Comparison of ENCODE assay signal across 8 cellular contexts in the genomic region with DNA sequence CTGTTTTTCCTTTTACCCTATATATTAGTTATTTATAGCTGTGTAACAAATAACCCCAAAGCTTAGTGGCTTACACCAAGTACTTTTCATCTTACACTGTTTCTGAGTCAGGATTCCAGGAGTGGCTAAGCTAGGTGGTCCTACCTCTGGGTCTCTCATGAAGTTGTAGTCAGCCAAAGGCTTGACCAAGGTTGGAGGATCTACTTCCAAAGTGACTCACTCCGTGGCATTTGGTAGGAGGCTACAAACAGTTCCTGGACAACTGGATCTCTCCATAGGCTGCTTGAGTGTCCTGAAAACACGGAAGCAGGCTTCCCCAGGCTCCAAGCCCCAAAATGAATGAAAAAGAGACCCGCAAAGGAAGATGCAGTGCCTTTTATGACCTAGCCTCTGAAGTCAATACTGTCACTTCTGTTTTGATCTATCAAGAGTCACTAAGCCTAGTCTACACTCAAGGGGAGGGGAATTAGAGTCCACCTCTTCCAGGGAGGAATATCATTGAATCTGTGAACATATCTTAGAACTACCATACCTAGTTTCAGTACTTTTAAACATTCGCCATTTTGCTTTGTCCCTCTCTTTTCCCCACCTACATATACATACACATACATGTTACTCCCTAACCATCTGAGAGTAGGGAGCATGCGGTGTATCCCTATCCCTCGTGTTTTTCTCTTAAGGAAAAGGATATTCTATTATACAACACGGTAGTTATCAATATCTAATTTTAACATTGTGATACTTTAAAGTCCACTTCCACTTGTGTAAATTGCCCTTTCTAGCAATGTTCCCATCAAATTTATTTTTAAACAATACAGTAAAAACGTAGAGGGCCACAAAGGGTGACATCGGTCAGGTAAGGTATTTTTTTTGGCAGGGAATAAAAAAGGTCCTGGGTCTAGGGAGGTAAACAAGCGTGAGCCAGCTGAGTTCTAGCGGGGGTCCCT.
DNase-seq lines count a peak whose midpoint lies in the region; ATAC-seq, FAIRE-seq and TF ChIP-seq lines count a peak whose summit lies in the region.

No MANE protein-coding gene starts in this region.

- H3K27me3 Mint-ChIP-seq in activated naive CD4-positive, alpha-beta T cell treated with anti-CD3 and anti-CD28 coated beads, Interleukin-2, amount 50 U/mL, for 24 hours: no peaks in the 10 kb centered on the region
- H3K27me3 Mint-ChIP-seq in activated naive CD8-positive, alpha-beta T cell treated with anti-CD3 and anti-CD28 coated beads, Interleukin-2, amount 10 ng/mL, durations not matched to agents 7 days and 5 days: no peaks in the 10 kb centered on the region

- no peaks in the 10 kb centered on the region for H3K4me1 ChIP-seq in MM.1S (ENCODE audit: low read length)
- peaks cover 12% of the 10 kb centered on the region for H3K4me1 ChIP-seq in iPS-18a (ENCODE audit: control insufficient read depth, low read depth, low read length)

- peak overlapping the region; percentile 63 for H3K4me2 ChIP-seq in MM.1S (ENCODE audit: low read depth, low read length)

- no peak for ATAC-seq in activated naive CD8-positive, alpha-beta T cell treated with anti-CD3 and anti-CD28 coated beads, Interleukin-2, amount 10 ng/mL, durations not matched to agents 7 days and 5 days (ENCODE audit: low read depth)

- H3K4me3 Mint-ChIP-seq in activated naive CD4-positive, alpha-beta T cell treated with anti-CD3 and anti-CD28 coated beads, Interleukin-2, amount 50 U/mL, for 24 hours: peak overlapping the region; percentile 99
- peak overlapping the region; percentile 97 for H3K4me3 Mint-ChIP-seq in activated naive CD8-positive, alpha-beta T cell treated with anti-CD3 and anti-CD28 coated beads, Interleukin-2, amount 10 ng/mL, durations not matched to agents 7 days and 5 days

- H3K9me3 ChIP-seq in MM.1S (replicated peaks; ENCODE audit: insufficient read depth, low read length): no peaks in the 10 kb centered on the region
- no peaks in the 10 kb centered on the region for H3K9me3 ChIP-seq in iPS-18a (ENCODE audit: control insufficient read depth, low read depth, low read length)

- TF ChIP-seq CTCF in MM.1S (IDR thresholded peaks at IDR 0.05; ENCODE audit: low read length) (no peak), GM20000 (IDR thresholded peaks at IDR 0.05; ENCODE audit: extremely low read depth, missing control alignments) (no peak)

- H3K9ac ChIP-seq in MM.1S (ENCODE audit: low read length) (peak overlapping the region; percentile 94), iPS-18a (ENCODE audit: low read length) (peak overlapping the region; percentile 73)

- H3F3A ChIP-seq in MM.1S (ENCODE audit: insufficient read depth, low read length): peaks cover 9% of the 10 kb centered on the region

- H3K4me1 Mint-ChIP-seq in activated naive CD4-positive, alpha-beta T cell treated with anti-CD3 and anti-CD28 coated beads, Interleukin-2, amount 50 U/mL, for 24 hours: peaks cover 47% of the 10 kb centered on the region
- peaks cover 30% of the 10 kb centered on the region for H3K4me1 Mint-ChIP-seq in activated naive CD8-positive, alpha-beta T cell treated with anti-CD3 and anti-CD28 coated beads, Interleukin-2, amount 10 ng/mL, durations not matched to agents 7 days and 5 days

- POLR2A ChIA-PET in activated naive CD8-positive, alpha-beta T cell treated with anti-CD3 and anti-CD28 coated beads, Interleukin-2, amount 10 ng/mL, durations not matched to agents 7 days and 5 days (lab: Charles Lee): interaction anchor here (0.8 to 2.1 kb wide), 11 partner anchors 8 to 423 kb away, joined by 3 to 20 read pairs (median 5); partner anchors contain the start of genes CDC14A, RTCA, SLC35A3 and TRMT13

- H3K27ac ChIP-seq in MM.1S (ENCODE audit: low read length): peak overlapping the region; percentile 87; the same call in 1 of the 2 replicates
- H3K27ac ChIP-seq in iPS-18a (ENCODE audit: low read length): peak overlapping the region; percentile 5
- peak overlapping the region in 20 of 21 experiments; percentile 90 to 100 (median 98) for H3K27ac ChIP-seq in skin epidermis

- no peaks in the 10 kb centered on the region for H3K9me2 ChIP-seq in MM.1S (replicated peaks; ENCODE audit: insufficient read depth, low read length)

- no peak for FAIRE-seq in HTR-8/SVneo (lab: Jason Lieb, UNC)

- no peaks in the 10 kb centered on the region for H3K27me3 ChIP-seq in MM.1S (replicated peaks; ENCODE audit: insufficient read depth, low read length)
- H3K27me3 ChIP-seq in iPS-18a (ENCODE audit: control insufficient read depth, insufficient read depth, low read length): no peaks in the 10 kb centered on the region

- H3K27ac Mint-ChIP-seq in activated naive CD4-positive, alpha-beta T cell treated with anti-CD3 and anti-CD28 coated beads, Interleukin-2, amount 50 U/mL, for 24 hours: peak overlapping the region; percentile 100
- H3K27ac Mint-ChIP-seq in activated naive CD8-positive, alpha-beta T cell treated with anti-CD3 and anti-CD28 coated beads, Interleukin-2, amount 10 ng/mL, durations not matched to agents 7 days and 5 days: peak overlapping the region; percentile 100

- peaks cover 7% of the 10 kb centered on the region for H3K36me3 Mint-ChIP-seq in activated naive CD4-positive, alpha-beta T cell treated with anti-CD3 and anti-CD28 coated beads, Interleukin-2, amount 50 U/mL, for 24 hours
- H3K36me3 Mint-ChIP-seq in activated naive CD8-positive, alpha-beta T cell treated with anti-CD3 and anti-CD28 coated beads, Interleukin-2, amount 10 ng/mL, durations not matched to agents 7 days and 5 days: peaks cover 12% of the 10 kb centered on the region

- peak overlapping the region; percentile 61 for H2AFZ ChIP-seq in MM.1S (ENCODE audit: low read length)

- H3K79me2 ChIP-seq in MM.1S (ENCODE audit: low read length): peaks cover 50% of the 10 kb centered on the region

- no peaks in the 10 kb centered on the region for H3K36me3 ChIP-seq in MM.1S (replicated peaks; ENCODE audit: insufficient read depth, low read length)
- H3K36me3 ChIP-seq in iPS-18a (ENCODE audit: control insufficient read depth, low read depth, low read length): no peaks in the 10 kb centered on the region

- H4K20me1 ChIP-seq in MM.1S (ENCODE audit: insufficient read depth, low read length): no peaks in the 10 kb centered on the region

- no peak for DNase-seq in activated naive CD4-positive, alpha-beta T cell treated with Interleukin-2 at 50 U/mL for 16 hours
- DNase-seq in MM.1S: no peak
- DNase-seq in activated naive CD8-positive, alpha-beta T cell treated with anti-CD3 and anti-CD28 coated beads, Interleukin-2, amount 10 ng/mL, durations not matched to agents 7 days and 5 days: no peak
- no peak for DNase-seq in GM20000 (ENCODE audit: low spot score)
- DNase-seq in HTR-8/SVneo (ENCODE audit: insufficient read length, low spot score): no peak

- no peaks in the 10 kb centered on the region for H3K9me3 Mint-ChIP-seq in activated naive CD4-positive, alpha-beta T cell treated with anti-CD3 and anti-CD28 coated beads, Interleukin-2, amount 50 U/mL, for 24 hours
- H3K9me3 Mint-ChIP-seq in activated naive CD8-positive, alpha-beta T cell treated with anti-CD3 and anti-CD28 coated beads, Interleukin-2, amount 10 ng/mL, durations not matched to agents 7 days and 5 days: no peaks in the 10 kb centered on the region

- H3K4me3 ChIP-seq in MM.1S (ENCODE audit: low read length): peak overlapping the region; percentile 76
- H3K4me3 ChIP-seq in iPS-18a (ENCODE audit: low read length): peak overlapping the region; percentile 70
- H3K4me3 ChIP-seq in skin epidermis: peak overlapping the region; percentile 87 to 97 (median 95)

Comparison
In these comparisons a context has a peak if more than half of its experiments do, and no peak if none do; other contexts are left out.
1. H3K27ac ChIP-seq: peak in every context shown above with its lines; median percentile 98 in skin epidermis; 87 in MM.1S; 5 in iPS-18a.